16 cellular contexts compared by ENCODE assay signal in genomic region chr11:122159861-122160260, GRCh38. TPM values are rescaled to one million over a fixed set of nuclear protein-coding genes. Genes with fewer than 3 reads are reported as not detected.
A peak's percentile ranks its signal among the peaks of the same experiment; 100 is the strongest.
DNase-seq lines count a peak whose midpoint lies in the region; ATAC-seq and TF ChIP-seq lines count a peak whose summit lies in the region.
"Had no signal": no experiment of that assay in that cellular context is flagged by ENCODE, and none has a peak within 500 bp of the region (broad histone marks: within the 10 kb centered on the region; RNA-seq: fewer than 3 reads in every experiment).

No MANE protein-coding gene starts in this region.

- H3K27ac ChIP-seq in AG04450 (ENCODE audit: low read depth, low read length) (peak overlapping the region; percentile 55), foreskin keratinocyte (peak overlapping the region; percentile 77), smooth muscle cell (ENCODE audit: low read depth) (peak overlapping the region; percentile 47)
- H3K27ac ChIP-seq: neutrophil had no signal

- H4K20me1 ChIP-seq in smooth muscle cell (ENCODE audit: low read depth): no peaks in the 10 kb centered on the region

- TF ChIP-seq CTCF in AG04450 (IDR thresholded peaks at IDR 0.05; ENCODE audit: low read depth, low read length): no peak
- no peak for TF ChIP-seq CTCF in foreskin keratinocyte (conservative IDR thresholded peaks at IDR 0.05)
- TF ChIP-seq CTCF in smooth muscle cell (IDR thresholded peaks at IDR 0.05; ENCODE audit: borderline replicate concordance, insufficient read depth, poor library complexity, severe bottlenecking): no peak

- H3K4me1 ChIP-seq in adipocyte (ENCODE audit: control insufficient read depth, insufficient read depth, low read length): peaks cover 74% of the 10 kb centered on the region
- peaks cover 62% of the 10 kb centered on the region for H3K4me1 ChIP-seq in foreskin keratinocyte
- H3K4me1 ChIP-seq in smooth muscle cell (ENCODE audit: low read depth): peaks cover 20% of the 10 kb centered on the region

- WGBS in smooth muscle cell (ENCODE audit: low lambda C conversion rate): 95% methylated on average over 2 of the region's 2 CpGs

- DNase-seq in AG04450 (ENCODE audit: low read depth, low spot score) (no peak), adipocyte (ENCODE audit: low read depth) (no peak), foreskin keratinocyte (no peak), smooth muscle cell (lab: John Stamatoyannopoulos, UW; ENCODE audit: unreplicated experiment) (no peak), dermis blood vessel endothelial cell (no peak)
- DNase-seq in activated T-cell treated with anti-CD3 and anti-CD28 coated beads, Interleukin-2, amount 50 U/mL, for 48 hours: no peak
- no peak for DNase-seq in central memory CD4-positive, alpha-beta T cell
- DNase-seq: activated gamma-delta T cell; gastrocnemius medialis; NCI-H1694 treated with DMSO at 0.1 percent for 48 hours; stimulated activated naive CD4-positive, alpha-beta T cell treated with Interleukin-2 at 50 U/mL for 16 hours had no signal

- POLR2A ChIA-PET in AG04450 (lab: Yijun Ruan, JAX): no interaction called here

- CTCF ChIA-PET in AG04450 (lab: Charles Lee): interaction anchor here (1.0 kb wide), 1 partner anchor 504 kb away, joined by 3 read pairs; no protein-coding TSS in a partner anchor

- H3K79me2 ChIP-seq in smooth muscle cell (ENCODE audit: low read depth): peaks cover 98% of the 10 kb centered on the region

- H3K36me3 ChIP-seq in adipocyte (ENCODE audit: control insufficient read depth, insufficient read depth, low read length, severe bottlenecking) (no peaks in the 10 kb centered on the region), smooth muscle cell (ENCODE audit: low read depth) (no peaks in the 10 kb centered on the region)
- H3K36me3 ChIP-seq: gastrocnemius medialis, neutrophil had no signal

- H3K4me2 ChIP-seq in smooth muscle cell: peak overlapping the region; percentile 78

- H3K27me3 ChIP-seq in AG04450 (ENCODE audit: control insufficient read depth, insufficient read depth, low read length): no peaks in the 10 kb centered on the region
- H3K27me3 ChIP-seq in adipocyte (replicated peaks; ENCODE audit: control insufficient read depth, insufficient read depth, low read length): no peaks in the 10 kb centered on the region
- H3K27me3 ChIP-seq in foreskin keratinocyte: no peaks in the 10 kb centered on the region
- no peaks in the 10 kb centered on the region for H3K27me3 ChIP-seq in smooth muscle cell (ENCODE audit: low read depth)
- H3K27me3 ChIP-seq: gastrocnemius medialis had no signal

- no peak overlapping the region for H2AFZ ChIP-seq in smooth muscle cell (ENCODE audit: low read depth)

- no peaks in the 10 kb centered on the region for H3F3A ChIP-seq in smooth muscle cell (ENCODE audit: low read depth)

- H3K9me3 ChIP-seq in AG04450 (ENCODE audit: control insufficient read depth, insufficient read depth, low read length) (no peaks in the 10 kb centered on the region), adipocyte (ENCODE audit: control insufficient read depth, low read length) (no peaks in the 10 kb centered on the region), smooth muscle cell (replicated peaks; ENCODE audit: low read depth) (no peaks in the 10 kb centered on the region)
- H3K9me3 ChIP-seq: gastrocnemius medialis, neutrophil had no signal

- peak overlapping the region; percentile 29; the same call in 1 of the 2 replicates for H3K4me3 ChIP-seq in AG04450 (ENCODE audit: low read depth, low read length)
- peak overlapping the region; percentile 77 for H3K4me3 ChIP-seq in adipocyte (ENCODE audit: low read length)
- no peak overlapping the region for H3K4me3 ChIP-seq in smooth muscle cell

- peak overlapping the region; percentile 86 for H3K9ac ChIP-seq in adipocyte (ENCODE audit: low read length)
- H3K9ac ChIP-seq in smooth muscle cell (ENCODE audit: low read depth): peak overlapping the region; percentile 1

- ATAC-seq in foreskin keratinocyte (no peak), HG02588 (IDR thresholded peaks at IDR 0.05; ENCODE audit: unreplicated experiment) (no peak)
- ATAC-seq: gastrocnemius medialis had no signal

RNA-seq across cellular contexts. Expression of gene BLID, which starts 43.8 kb away (rescaled TPM):
- 0.48 and 0.94 TPM in 2 replicates for polyA plus RNA-seq in AG04450 (2011; rRNA removed)
- polyA minus RNA-seq in AG04450 (2011; rRNA and poly(A)+ RNA removed): 19.8 and 30.4 TPM in 2 replicates
- 0.78 TPM in 2 replicates for total RNA-seq in foreskin keratinocyte
- polyA plus RNA-seq in foreskin keratinocyte: not detected in 2 replicates
- total RNA-seq in smooth muscle cell: 2.3 and 4.7 TPM in 2 replicates
- 0.18 TPM in 1 of 2 replicates, not detected in the other for polyA plus RNA-seq in smooth muscle cell
- 0.79 TPM in 1 of 2 replicates, not detected in the other for total RNA-seq in dermis blood vessel endothelial cell
- total RNA-seq: G401, OCI-LY7, WTC11 had no signal
